Comparison of ENCODE assay signal across 9 cellular contexts in the genomic region with DNA sequence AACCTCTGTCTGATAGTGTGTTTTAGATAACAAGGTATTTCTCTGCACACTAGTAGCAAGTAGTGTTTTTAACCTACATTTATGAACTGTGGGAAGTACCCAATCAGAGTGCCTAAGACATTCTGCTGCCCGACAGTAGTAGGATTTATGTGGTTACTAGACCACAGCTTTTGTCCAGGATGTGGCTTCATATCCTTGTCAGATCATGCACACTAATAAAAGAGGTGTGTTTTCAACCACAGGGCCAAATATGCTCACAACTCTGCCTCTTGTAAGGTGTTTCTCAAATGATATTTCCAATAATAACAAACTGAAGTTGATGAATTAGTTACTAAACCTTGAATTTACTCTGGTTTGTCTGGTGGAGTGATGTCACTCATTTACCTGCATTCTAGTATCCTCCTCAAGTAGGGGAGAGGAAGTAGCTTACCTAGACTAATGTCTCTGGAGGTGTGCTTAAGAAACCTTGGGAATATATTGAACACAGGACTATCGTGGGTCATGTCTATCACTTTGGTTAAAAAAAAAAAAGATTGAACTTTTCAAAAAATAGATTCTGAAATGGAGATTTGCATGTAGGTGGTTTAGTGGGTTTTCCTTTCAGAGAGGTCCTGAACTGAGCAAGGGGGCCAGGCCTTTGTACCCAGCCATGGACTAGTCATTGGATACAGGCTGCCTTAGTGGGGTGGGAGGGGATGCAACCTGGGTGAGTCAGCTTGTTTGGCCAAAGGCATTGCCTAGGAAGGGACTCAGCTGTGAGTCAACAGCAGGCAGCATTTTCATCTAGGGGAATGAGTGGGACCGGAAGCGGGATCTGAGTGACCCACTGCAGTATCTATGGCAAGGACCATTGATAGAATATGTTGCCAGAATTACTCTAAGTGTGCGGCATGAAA. TPM values are rescaled to one million over a fixed set of nuclear protein-coding genes. Genes with fewer than 3 reads are reported as not detected.
DNase-seq lines count a peak whose midpoint lies in the region; ATAC-seq and TF ChIP-seq lines count a peak whose summit lies in the region.
"Had no signal": no experiment of that assay in that cellular context is flagged by ENCODE, and none has a peak within 500 bp of the region (broad histone marks: within the 10 kb centered on the region; RNA-seq: fewer than 3 reads in every experiment).

No MANE protein-coding gene starts in this region.

- H3K36me3 ChIP-seq in prostate gland: no peaks in the 10 kb centered on the region
- H3K36me3 ChIP-seq: gastrocnemius medialis had no signal

- ATAC-seq in GM19438 (IDR thresholded peaks at IDR 0.05; ENCODE audit: low read depth, unreplicated experiment) (peak; percentile 85), HG03432 (IDR thresholded peaks at IDR 0.05; ENCODE audit: unreplicated experiment) (peak; percentile 76)

- WGBS in prostate gland: 66% methylated on average over 5 of the region's 5 CpGs

- DNase-seq in AG04449 (ENCODE audit: low read depth, low spot score) (peak; percentile 31), T1000 (lab: John Stamatoyannopoulos, UW) (peak; percentile 57), coronary artery (ENCODE audit: low spot score) (no peak), prostate gland (ENCODE audit: low spot score) (no peak)
- DNase-seq in effector CD4-positive, alpha-beta T cell: peak; percentile 48
- peak; percentile 10 for DNase-seq in stimulated activated CD8-positive, alpha-beta memory T cell treated with anti-CD3 and anti-CD28 coated beads, Interleukin-4, amount 100 ng/mL, for 1 hour (ENCODE audit: low read depth in 2 of 2, low spot score in 1 of 2)
- DNase-seq: gastrocnemius medialis had no signal

- no peak overlapping the region for H3K4me3 ChIP-seq in AG04449 (ENCODE audit: low read depth, low read length)
- no peak overlapping the region for H3K4me3 ChIP-seq in coronary artery
- no peak overlapping the region for H3K4me3 ChIP-seq in prostate gland
- H3K4me3 ChIP-seq: gastrocnemius medialis had no signal

- no peak for TF ChIP-seq CTCF in AG04449 (IDR thresholded peaks at IDR 0.05; ENCODE audit: insufficient read depth, low read length, missing control alignments)
- TF ChIP-seq CTCF in coronary artery (IDR thresholded peaks at IDR 0.05): no peak
- TF ChIP-seq CTCF in prostate gland (IDR thresholded peaks at IDR 0.05): no peak

- H3K27me3 ChIP-seq in prostate gland (replicated peaks; ENCODE audit: insufficient read depth): no peaks in the 10 kb centered on the region
- H3K27me3 ChIP-seq: gastrocnemius medialis had no signal

- intact Hi-C loops in prostate gland (cut with DNase I): no loop called here

- H3K4me1 ChIP-seq in prostate gland (replicated peaks): no peaks in the 10 kb centered on the region

- no peak overlapping the region for H3K27ac ChIP-seq in coronary artery
- H3K27ac ChIP-seq in prostate gland: no peak overlapping the region

- H3K9me3 ChIP-seq in prostate gland: no peaks in the 10 kb centered on the region
- H3K9me3 ChIP-seq: gastrocnemius medialis had no signal

- CTCF ChIA-PET in AG04449 (lab: Yijun Ruan, JAX): interaction anchor here (1.1 to 2.2 kb wide), 2 partner anchors 26 to 221 kb away, joined by 3 to 5 read pairs; no protein-coding TSS in a partner anchor

- TF ChIP-seq POLR2A in prostate gland (IDR thresholded peaks at IDR 0.05): no peak

- POLR2A ChIA-PET in AG04449 (lab: Yijun Ruan, JAX): interaction anchor here (0.5 to 0.9 kb wide), 2 partner anchors 12 to 89 kb away, joined by 3 read pairs; no protein-coding TSS in a partner anchor

RNA-seq across cellular contexts. Expression of a gene that starts 14.1 kb away (rescaled TPM):
- 10 to 100 TPM; 20.8 to 26.7 TPM for total RNA-seq in prostate gland

RNA-seq across cellular contexts. Expression of a gene that starts 43.6 kb away (rescaled TPM):
- total RNA-seq in prostate gland: 1 to 10 TPM in 1 of 2 donors, not detected in 1; 4.9 TPM
- total RNA-seq: gastrocnemius medialis had no signal

Comparison
In these comparisons a context has a peak if more than half of its experiments do, and no peak if none do; other contexts are left out.
1. DNase-seq: peak in AG04449 (single experiment), T1000 (single experiment), effector CD4-positive, alpha-beta T cell (single experiment) and stimulated activated CD8-positive, alpha-beta memory T cell treated with anti-CD3 and anti-CD28 coated beads, Interleukin-4, amount 100 ng/mL, for 1 hour (2 of 2); none in coronary artery (single experiment) and prostate gland (single experiment).